Comparison of ENCODE assay signal across 8 cellular contexts in genomic region chr7:96709381-96710228, GRCh38. TPM values are rescaled to one million over a fixed set of nuclear protein-coding genes. Genes with fewer than 3 reads are reported as not detected.
DNase-seq lines count a peak whose midpoint lies in the region; ATAC-seq and TF ChIP-seq lines count a peak whose summit lies in the region.

Gene SEM1, minus strand, starts transcription at chr7:96709846. Its CDS starts 83 bp downstream, at chr7:96709763.

- no peak for TF ChIP-seq CTCF in WTC11 (IDR thresholded peaks at IDR 0.05)

- peaks cover 11% of the 10 kb centered on the region for H3K27me3 Mint-ChIP-seq in WTC11 (ENCODE audit: low read depth)

- in situ Hi-C loops in ACHN (cut with HindIII; ENCODE audit: low pct_ligation_motif_present, low pct_unique_long_range_greater_than_20kb, low sequenced_read_pairs), result no loop called here

- H3K4me3 Mint-ChIP-seq in WTC11, result peak within 1 kb of the TSS; percentile 93

- peak within 1 kb of the TSS; percentile 99 for H3K27ac Mint-ChIP-seq in WTC11

- POLR2A ChIA-PET in WTC11 (lab: Charles Lee), result no interaction called here

- H3K27ac ChIP-seq in caudate nucleus (ENCODE audit: low read depth, low read length), result peak within 1 kb of the TSS; percentile 61

- CTCF ChIA-PET in WTC11 (lab: Charles Lee), result no interaction called here

- peaks cover 11% of the 10 kb centered on the region; the same call in 1 of the 2 replicates for H3K4me1 Mint-ChIP-seq in WTC11

- peaks cover 32% of the 10 kb centered on the region for H3K9me3 Mint-ChIP-seq in WTC11

- ATAC-seq in GM18861 (IDR thresholded peaks at IDR 0.05; ENCODE audit: unreplicated experiment), result peak; percentile 73
- peak; percentile 92 for ATAC-seq in HG03097 (IDR thresholded peaks at IDR 0.05; ENCODE audit: low FRiP score, unreplicated experiment)
- peak; percentile 98 for ATAC-seq in WTC11

- peaks cover 31% of the 10 kb centered on the region for H3K36me3 Mint-ChIP-seq in WTC11

- DNase-seq in ACHN (peak; percentile 94), NCI-H2196 (lab: John Stamatoyannopoulos, UW; ENCODE audit: unreplicated experiment) (peak; percentile 89), WTC11 (ENCODE audit: low spot score) (peak; percentile 67), caudate nucleus (lab: John Stamatoyannopoulos, UW) (peak in 60 of 61 donors; percentile 24 to 92 (median 77)), iris pigment epithelial cell (ENCODE audit: low read depth) (peak; percentile 89)
- DNase-seq in stimulated activated CD4-positive, alpha-beta T cell treated with anti-CD3 and anti-CD28 coated beads, Interleukin-12 subunit alpha, Interleukin-12 subunit beta, amount 100 ng/mL, for 24 hours (ENCODE audit: low read depth in 2 of 2), result peak; percentile 50 to 52

TF ChIP-seq in WTC11, 78 proteins besides CTCF, POLR2A, EP300 and RAD21 (continues in another document):
- TF ChIP-seq, protein P1, sequence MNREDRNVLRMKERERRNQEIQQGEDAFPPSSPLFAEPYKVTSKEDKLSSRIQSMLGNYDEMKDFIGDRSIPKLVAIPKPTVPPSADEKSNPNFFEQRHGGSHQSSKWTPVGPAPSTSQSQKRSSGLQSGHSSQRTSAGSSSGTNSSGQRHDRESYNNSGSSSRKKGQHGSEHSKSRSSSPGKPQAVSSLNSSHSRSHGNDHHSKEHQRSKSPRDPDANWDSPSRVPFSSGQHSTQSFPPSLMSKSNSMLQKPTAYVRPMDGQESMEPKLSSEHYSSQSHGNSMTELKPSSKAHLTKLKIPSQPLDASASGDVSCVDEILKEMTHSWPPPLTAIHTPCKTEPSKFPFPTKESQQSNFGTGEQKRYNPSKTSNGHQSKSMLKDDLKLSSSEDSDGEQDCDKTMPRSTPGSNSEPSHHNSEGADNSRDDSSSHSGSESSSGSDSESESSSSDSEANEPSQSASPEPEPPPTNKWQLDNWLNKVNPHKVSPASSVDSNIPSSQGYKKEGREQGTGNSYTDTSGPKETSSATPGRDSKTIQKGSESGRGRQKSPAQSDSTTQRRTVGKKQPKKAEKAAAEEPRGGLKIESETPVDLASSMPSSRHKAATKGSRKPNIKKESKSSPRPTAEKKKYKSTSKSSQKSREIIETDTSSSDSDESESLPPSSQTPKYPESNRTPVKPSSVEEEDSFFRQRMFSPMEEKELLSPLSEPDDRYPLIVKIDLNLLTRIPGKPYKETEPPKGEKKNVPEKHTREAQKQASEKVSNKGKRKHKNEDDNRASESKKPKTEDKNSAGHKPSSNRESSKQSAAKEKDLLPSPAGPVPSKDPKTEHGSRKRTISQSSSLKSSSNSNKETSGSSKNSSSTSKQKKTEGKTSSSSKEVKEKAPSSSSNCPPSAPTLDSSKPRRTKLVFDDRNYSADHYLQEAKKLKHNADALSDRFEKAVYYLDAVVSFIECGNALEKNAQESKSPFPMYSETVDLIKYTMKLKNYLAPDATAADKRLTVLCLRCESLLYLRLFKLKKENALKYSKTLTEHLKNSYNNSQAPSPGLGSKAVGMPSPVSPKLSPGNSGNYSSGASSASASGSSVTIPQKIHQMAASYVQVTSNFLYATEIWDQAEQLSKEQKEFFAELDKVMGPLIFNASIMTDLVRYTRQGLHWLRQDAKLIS (CRISPR knock-in tag; IDR thresholded peaks at IDR 0.05; ENCODE audit: borderline replicate concordance), result no peak
- TF ChIP-seq, protein P2, sequence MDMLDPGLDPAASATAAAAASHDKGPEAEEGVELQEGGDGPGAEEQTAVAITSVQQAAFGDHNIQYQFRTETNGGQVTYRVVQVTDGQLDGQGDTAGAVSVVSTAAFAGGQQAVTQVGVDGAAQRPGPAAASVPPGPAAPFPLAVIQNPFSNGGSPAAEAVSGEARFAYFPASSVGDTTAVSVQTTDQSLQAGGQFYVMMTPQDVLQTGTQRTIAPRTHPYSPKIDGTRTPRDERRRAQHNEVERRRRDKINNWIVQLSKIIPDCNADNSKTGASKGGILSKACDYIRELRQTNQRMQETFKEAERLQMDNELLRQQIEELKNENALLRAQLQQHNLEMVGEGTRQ (CRISPR knock-in tag; IDR thresholded peaks at IDR 0.05), result no peak
- TF ChIP-seq ZNF317 (CRISPR knock-in tag; IDR thresholded peaks at IDR 0.05; ENCODE audit: borderline replicate concordance, low read depth) (no peak), JUN (CRISPR knock-in tag; IDR thresholded peaks at IDR 0.05) (no peak), ZNF138 (CRISPR knock-in tag; conservative IDR thresholded peaks at IDR 0.05) (no peak), E2F4 (CRISPR knock-in tag; IDR thresholded peaks at IDR 0.05; ENCODE audit: borderline replicate concordance, low read depth) (no peak), ESRRA (CRISPR knock-in tag; IDR thresholded peaks at IDR 0.05; ENCODE audit: borderline replicate concordance) (no peak), FOXP1 (CRISPR knock-in tag; IDR thresholded peaks at IDR 0.05; ENCODE audit: borderline replicate concordance) (peak; percentile 21; the same call in 1 of the 2 replicates), ATF1 (CRISPR knock-in tag; IDR thresholded peaks at IDR 0.05) (no peak), ZNF232 (CRISPR knock-in tag; IDR thresholded peaks at IDR 0.05) (0 out of 2 replicates have a peak, but pooled peaks have one; percentile 31), CREM (CRISPR knock-in tag; IDR thresholded peaks at IDR 0.05) (peak; percentile 64; the same call in 1 of the 2 replicates), NR1H2 (CRISPR knock-in tag; IDR thresholded peaks at IDR 0.05) (no peak), NFYB (CRISPR knock-in tag; conservative IDR thresholded peaks at IDR 0.05; ENCODE audit: low read depth) (no peak), MYBL2 (CRISPR knock-in tag; IDR thresholded peaks at IDR 0.05) (no peak), ZNF671 (CRISPR knock-in tag; IDR thresholded peaks at IDR 0.05) (no peak), TP53 (CRISPR knock-in tag; IDR thresholded peaks at IDR 0.05) (no peak), ZMAT4 (CRISPR knock-in tag; IDR thresholded peaks at IDR 0.05) (no peak), ZNF121 (CRISPR knock-in tag; IDR thresholded peaks at IDR 0.05) (no peak), AR (CRISPR knock-in tag; IDR thresholded peaks at IDR 0.05) (no peak), PRRX2 (CRISPR knock-in tag; IDR thresholded peaks at IDR 0.05) (no peak), GRHL2 (CRISPR knock-in tag; IDR thresholded peaks at IDR 0.05; ENCODE audit: insufficient replicate concordance, severe bottlenecking) (no peak)
- TF ChIP-seq, protein P3, sequence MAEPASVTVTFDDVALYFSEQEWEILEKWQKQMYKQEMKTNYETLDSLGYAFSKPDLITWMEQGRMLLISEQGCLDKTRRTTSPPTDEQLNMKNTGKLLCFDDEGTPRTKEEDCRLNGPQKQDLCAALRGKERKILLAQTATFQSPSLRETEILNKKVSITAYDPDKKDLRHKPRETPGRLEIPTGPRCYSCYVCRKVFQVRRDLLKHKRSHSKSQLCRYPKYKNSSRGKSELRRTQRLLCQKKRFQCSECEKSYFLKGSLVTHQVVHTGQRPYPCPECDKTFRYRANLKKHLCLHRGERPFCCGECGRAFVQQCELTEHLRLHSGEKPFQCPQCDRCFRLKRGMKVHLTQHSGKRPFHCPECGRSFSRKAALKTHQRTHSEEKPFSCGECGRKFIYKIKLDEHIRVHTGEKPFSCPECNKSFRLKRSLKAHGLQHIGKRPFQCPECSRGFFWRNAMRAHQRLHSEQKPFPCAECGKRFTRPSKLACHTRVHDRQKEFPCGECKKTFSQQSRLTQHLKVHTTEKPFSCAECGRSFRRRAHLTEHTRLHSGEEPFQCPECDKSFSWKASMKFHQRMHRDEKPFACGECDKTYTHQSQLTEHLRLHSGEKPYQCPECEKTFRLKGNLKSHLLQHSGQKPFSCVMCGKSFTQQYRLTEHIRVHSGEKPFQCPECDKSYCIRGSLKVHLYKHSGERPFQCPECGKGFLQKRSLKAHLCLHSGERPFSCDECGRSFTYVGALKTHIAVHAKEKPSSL (CRISPR knock-in tag; conservative IDR thresholded peaks at IDR 0.05), result no peak

RNA-seq across cellular contexts. Expression of gene SEM1, which starts in this region (rescaled TPM):
- 71.8 to 82.8 TPM (median 73.3 TPM) in 3 replicates for total RNA-seq in WTC11 (2021)

Comparison
In these comparisons a context has a peak if more than half of its experiments do, and no peak if none do; other contexts are left out.
1. Peak in every context shown above with its lines: DNase-seq, ATAC-seq and H3K27ac ChIP-seq.